1 cellular context compared by ENCODE assay signal in genomic region chr2:127569274-127570065, GRCh38.
TF ChIP-seq lines count a peak whose summit lies in the region.

No MANE protein-coding gene starts in this region.

TF ChIP-seq in GM12878, 131 proteins besides CTCF, POLR2A, EP300 and RAD21 (continued from another document):
- TF ChIP-seq ZBTB40 (IDR thresholded peaks at IDR 0.05; ENCODE audit: borderline replicate concordance): no peak
- TF ChIP-seq NR2C2 (IDR thresholded peaks at IDR 0.05; ENCODE audit: borderline replicate concordance, control insufficient read depth, insufficient read length, low read depth): no peak
- no peak for TF ChIP-seq BCLAF1 (IDR thresholded peaks at IDR 0.05)
- no peak for TF ChIP-seq RBBP5 (conservative IDR thresholded peaks at IDR 0.05)
